2 cellular contexts compared by ENCODE assay signal in the genomic region with DNA sequence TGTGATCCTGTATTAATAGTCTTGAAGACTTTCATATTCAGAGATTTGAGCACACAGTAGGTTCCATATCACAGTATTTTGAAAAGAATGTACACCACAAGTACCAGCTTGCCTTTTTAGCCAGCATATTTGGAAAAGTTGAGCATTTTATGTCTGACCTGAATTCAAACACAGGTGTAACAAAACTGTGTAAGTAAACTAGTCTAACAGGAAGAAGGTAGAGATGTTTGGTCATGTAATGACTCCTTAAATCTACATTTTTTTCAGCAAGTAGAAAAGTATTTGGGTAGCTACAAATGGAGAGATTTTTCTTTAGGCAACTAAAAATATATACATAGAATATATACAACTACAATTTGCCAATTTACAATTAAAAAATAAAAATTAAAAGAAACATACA.
TF ChIP-seq lines count a peak whose summit lies in the region.

No MANE protein-coding gene starts in this region.

TF ChIP-seq in GM23338, 12 proteins besides CTCF, POLR2A, EP300 and RAD21:
- TF ChIP-seq JUNB (IDR thresholded peaks at IDR 0.05; ENCODE audit: unreplicated experiment): no peak
- TF ChIP-seq NANOG (IDR thresholded peaks at IDR 0.05; ENCODE audit: borderline replicate concordance): no peak
- no peak for TF ChIP-seq CREB1 (CRISPR knock-in tag; IDR thresholded peaks at IDR 0.05; ENCODE audit: low read depth)
- no peak for TF ChIP-seq POLR2AphosphoS5 (IDR thresholded peaks at IDR 0.05; ENCODE audit: low read depth)
- no peak for TF ChIP-seq EZH2phosphoT487 (IDR thresholded peaks at IDR 0.05; ENCODE audit: unreplicated experiment)

TF ChIP-seq in WTC11, 78 proteins besides CTCF, POLR2A, EP300 and RAD21:
- TF ChIP-seq NR2C2 (CRISPR knock-in tag; IDR thresholded peaks at IDR 0.05) (no peak), ESRRA (CRISPR knock-in tag; IDR thresholded peaks at IDR 0.05; ENCODE audit: borderline replicate concordance) (no peak), ATF2 (CRISPR knock-in tag; IDR thresholded peaks at IDR 0.05; ENCODE audit: borderline replicate concordance, low read depth) (no peak), FOXJ3 (CRISPR knock-in tag; IDR thresholded peaks at IDR 0.05; ENCODE audit: borderline replicate concordance) (no peak), ZNF423 (CRISPR knock-in tag; IDR thresholded peaks at IDR 0.05) (no peak), TEAD4 (CRISPR knock-in tag; IDR thresholded peaks at IDR 0.05) (no peak), ZNF425 (CRISPR knock-in tag; conservative IDR thresholded peaks at IDR 0.05) (no peak), ZNF396 (CRISPR knock-in tag; IDR thresholded peaks at IDR 0.05; ENCODE audit: borderline replicate concordance) (no peak), STAT6 (CRISPR knock-in tag; conservative IDR thresholded peaks at IDR 0.05; ENCODE audit: low read depth) (no peak)
